In genomic region chr1:190711069-190711468, GRCh38 we compare ENCODE assay signal across 29 cellular contexts.
"Had no signal": no experiment of that assay in that cellular context is flagged by ENCODE, and none has a peak within 500 bp of the region (broad histone marks: within the 10 kb centered on the region; RNA-seq: fewer than 3 reads in every experiment).

No MANE protein-coding gene starts in this region.

- H3K79me2 ChIP-seq: parathyroid adenoma had no signal

- H3K4me3 ChIP-seq: neural progenitor cell, ovary, psoas muscle, right lobe of liver, sigmoid colon, smooth muscle cell, spleen, suprapubic skin, testis, tibial artery, upper lobe of left lung, vagina had no signal

- H3K27me3 ChIP-seq: neural progenitor cell, ovary, right lobe of liver, sigmoid colon, spleen, suprapubic skin, testis, tibial artery, upper lobe of left lung, vagina had no signal

- DNase-seq: naive thymus-derived CD8-positive, alpha-beta T cell; occipital lobe; ovary; posterior cingulate gyrus; psoas muscle; right cardiac atrium; right lobe of liver; sigmoid colon; spleen; stimulated activated CD4-positive, alpha-beta T cell treated with anti-CD3 and anti-CD28 coated beads, Interleukin-12 subunit alpha, Interleukin-12 subunit beta, amount 100 ng/mL, for 4 hours; stimulated activated CD4-positive, alpha-beta T cell treated with anti-CD3 and anti-CD28 coated beads, Interleukin-1b, Interleukin-23, amount 100 ng/mL, for 48 hours; stimulated activated CD4-positive, alpha-beta T cell treated with anti-CD3 and anti-CD28 coated beads, Interleukin-4, amount 100 ng/mL, for 1 hour; stimulated activated CD4-positive, alpha-beta T cell treated with anti-CD3 and anti-CD28 coated beads, Interleukin-4, amount 100 ng/mL, for 4 hours; stimulated activated CD8-positive, alpha-beta memory T cell treated with anti-CD3 and anti-CD28 coated beads, Interleukin-4, amount 100 ng/mL, for 48 hours; stimulated activated naive CD4-positive, alpha-beta T cell; stimulated activated naive CD8-positive, alpha-beta T cell treated with anti-CD3 and anti-CD28 coated beads, Interleukin-15, amount 100 ng/mL, for 72 hours; stimulated activated naive CD8-positive, alpha-beta T cell treated with anti-CD3 and anti-CD28 coated beads, Interleukin-15, Interleukin-2, amounts not matched to agents 100 U/mL and 50 U/mL, for 24 hours; substantia nigra; testis; tibial artery; trophoblast cell; upper lobe of left lung had no signal

- H3K4me1 ChIP-seq: neural progenitor cell, parathyroid adenoma, psoas muscle, right lobe of liver, sigmoid colon, spleen, suprapubic skin, testis, tibial artery, upper lobe of left lung, vagina had no signal

- H3K9ac ChIP-seq: neural progenitor cell, parathyroid adenoma had no signal

- FAIRE-seq: urothelium cell line had no signal

- ATAC-seq: naive thymus-derived CD8-positive, alpha-beta T cell; psoas muscle; right cardiac atrium; right lobe of liver; stimulated activated memory B cell treated with anti-CD40 and anti-IgM and Interleukin-4, amounts not matched to agents 10 μg/mL and 1 μg/mL and 100 μg/mL, for 72 hours; stimulated activated naive CD8-positive, alpha-beta T cell treated with anti-CD3 and anti-CD28 coated beads, Interleukin-15, amount 100 ng/mL, for 72 hours; stimulated activated naive CD8-positive, alpha-beta T cell treated with anti-CD3 and anti-CD28 coated beads, Interleukin-15, Interleukin-2, amounts not matched to agents 100 U/mL and 50 U/mL, for 24 hours had no signal

- H3K9me3 ChIP-seq: ovary, psoas muscle, right lobe of liver, sigmoid colon, suprapubic skin, testis, tibial artery, upper lobe of left lung, vagina had no signal

- H2AFZ ChIP-seq: neural progenitor cell, parathyroid adenoma had no signal

- H3K27ac ChIP-seq: neural progenitor cell, ovary, parathyroid adenoma, psoas muscle, right lobe of liver, sigmoid colon, spleen, suprapubic skin, testis, tibial artery, upper lobe of left lung, vagina had no signal

- H3K36me3 ChIP-seq: neural progenitor cell, ovary, right lobe of liver, sigmoid colon, spleen, suprapubic skin, tibial artery, upper lobe of left lung, vagina had no signal

- H3K4me2 ChIP-seq: neural progenitor cell, smooth muscle cell had no signal
